ENCODE assay signal across 10 cellular contexts in genomic region chr15:75178938-75179772, GRCh38. TPM values are rescaled to one million over a fixed set of nuclear protein-coding genes. Genes with fewer than 3 reads are reported as not detected.
DNase-seq lines count a peak whose midpoint lies in the region; ATAC-seq and TF ChIP-seq lines count a peak whose summit lies in the region.
"Had no signal": no experiment of that assay in that cellular context is flagged by ENCODE, and none has a peak within 500 bp of the region (broad histone marks: within the 10 kb centered on the region; RNA-seq: fewer than 3 reads in every experiment).

No MANE protein-coding gene starts in this region.

- no peak for DNase-seq in CD8-positive, alpha-beta T cell
- no peak for DNase-seq in activated T-helper 2 cell treated with anti-CD3 and anti-CD28 coated beads, Interferon-gamma antibody, Interleukin-2, Interleukin-4, amounts not matched to agents 10 μg/mL and 5 μg/mL and 100 μg/mL, durations not matched to agents 14 hours and 24 hours and 36 hours (ENCODE audit: low spot score)
- no peak for DNase-seq in sciatic nerve (ENCODE audit: low spot score)
- DNase-seq in A673 (ENCODE audit: low spot score): no peak
- DNase-seq in stimulated activated CD4-positive, alpha-beta T cell treated with anti-CD3 and anti-CD28 coated beads, Interleukin-2, amount 100 ng/mL, for 24 hours: no peak
- DNase-seq: CD4-positive, alpha-beta memory T cell; NCI-H2029 treated with DMSO at 0.1 percent for 48 hours had no signal

- H3K4me1 Mint-ChIP-seq in CD8-positive, alpha-beta T cell (ENCODE audit: low read depth): peaks cover 10% of the 10 kb centered on the region
- H3K4me1 Mint-ChIP-seq in activated T-helper 2 cell treated with anti-CD3 and anti-CD28 coated beads, Interferon-gamma antibody, Interleukin-2, Interleukin-4, amounts not matched to agents 10 μg/mL and 5 μg/mL and 100 μg/mL, durations not matched to agents 14 hours and 24 hours and 36 hours (ENCODE audit: low read depth): peaks cover 30% of the 10 kb centered on the region

- peaks cover 30% of the 10 kb centered on the region for H3K27me3 Mint-ChIP-seq in CD8-positive, alpha-beta T cell (ENCODE audit: low read depth)
- peaks cover 25% of the 10 kb centered on the region for H3K27me3 Mint-ChIP-seq in activated T-helper 2 cell treated with anti-CD3 and anti-CD28 coated beads, Interferon-gamma antibody, Interleukin-2, Interleukin-4, amounts not matched to agents 10 μg/mL and 5 μg/mL and 100 μg/mL, durations not matched to agents 14 hours and 24 hours and 36 hours (ENCODE audit: low read depth)

- CTCF ChIA-PET in CD8-positive, alpha-beta T cell (lab: Charles Lee): no interaction called here
- CTCF ChIA-PET in A673 (lab: Charles Lee): no interaction called here

- H3K27me3 ChIP-seq in CD8-positive, alpha-beta T cell (ENCODE audit: insufficient read depth, low read length): peaks cover 5% of the 10 kb centered on the region
- no peaks in the 10 kb centered on the region for H3K27me3 ChIP-seq in A673 (replicated peaks; ENCODE audit: insufficient read depth, low read depth, low read length, poor library complexity)

- intact Hi-C loops in CD8-positive, alpha-beta T cell (cut with DNase I, micrococcal nuclease): no loop called here
- intact Hi-C loops in activated T-helper 2 cell treated with anti-CD3 and anti-CD28 coated beads, Interferon-gamma antibody, Interleukin-2, Interleukin-4, amounts not matched to agents 10 μg/mL and 5 μg/mL and 100 μg/mL, durations not matched to agents 14 hours and 24 hours and 36 hours (cut with micrococcal nuclease): no loop called here
- intact Hi-C loops in sciatic nerve (cut with DNase I): no loop called here
- intact Hi-C loops in A673 (cut with micrococcal nuclease; ENCODE audit: unreplicated experiment): no loop called here

- no peak overlapping the region for H3K27ac ChIP-seq in CD8-positive, alpha-beta T cell (ENCODE audit: low read depth, low read length)
- no peak overlapping the region for H3K27ac ChIP-seq in A673 (ENCODE audit: low read depth, low read length, poor library complexity, severe bottlenecking)

- no peak overlapping the region for H3K4me3 ChIP-seq in CD8-positive, alpha-beta T cell (ENCODE audit: low read depth, low read length)
- H3K4me3 ChIP-seq in iPS-18c (ENCODE audit: insufficient read depth, low read depth, low read length): peak overlapping the region; percentile 15
- H3K4me3 ChIP-seq in A673 (ENCODE audit: low read depth, low read length, poor library complexity, severe bottlenecking): no peak overlapping the region

- H3K9me3 Mint-ChIP-seq in CD8-positive, alpha-beta T cell: no peaks in the 10 kb centered on the region
- H3K9me3 Mint-ChIP-seq in activated T-helper 2 cell treated with anti-CD3 and anti-CD28 coated beads, Interferon-gamma antibody, Interleukin-2, Interleukin-4, amounts not matched to agents 10 μg/mL and 5 μg/mL and 100 μg/mL, durations not matched to agents 14 hours and 24 hours and 36 hours: no peaks in the 10 kb centered on the region
- H3K9me3 Mint-ChIP-seq: CD4-positive, alpha-beta memory T cell had no signal

- H3K36me3 Mint-ChIP-seq in CD8-positive, alpha-beta T cell: no peaks in the 10 kb centered on the region
- H3K36me3 Mint-ChIP-seq in activated T-helper 2 cell treated with anti-CD3 and anti-CD28 coated beads, Interferon-gamma antibody, Interleukin-2, Interleukin-4, amounts not matched to agents 10 μg/mL and 5 μg/mL and 100 μg/mL, durations not matched to agents 14 hours and 24 hours and 36 hours (ENCODE audit: low read depth): no peaks in the 10 kb centered on the region
- H3K36me3 Mint-ChIP-seq: CD4-positive, alpha-beta memory T cell had no signal

- no peak overlapping the region for H3K27ac Mint-ChIP-seq in CD8-positive, alpha-beta T cell
- no peak overlapping the region for H3K27ac Mint-ChIP-seq in activated T-helper 2 cell treated with anti-CD3 and anti-CD28 coated beads, Interferon-gamma antibody, Interleukin-2, Interleukin-4, amounts not matched to agents 10 μg/mL and 5 μg/mL and 100 μg/mL, durations not matched to agents 14 hours and 24 hours and 36 hours
- H3K27ac Mint-ChIP-seq: CD4-positive, alpha-beta memory T cell had no signal

- H3K4me3 Mint-ChIP-seq in CD8-positive, alpha-beta T cell: peak overlapping the region; percentile 35
- H3K4me3 Mint-ChIP-seq in activated T-helper 2 cell treated with anti-CD3 and anti-CD28 coated beads, Interferon-gamma antibody, Interleukin-2, Interleukin-4, amounts not matched to agents 10 μg/mL and 5 μg/mL and 100 μg/mL, durations not matched to agents 14 hours and 24 hours and 36 hours (ENCODE audit: low read depth): peak overlapping the region; percentile 23

- no TSS peak for BruUV-seq in A673 (replicated peaks; lab: Mats Ljungman, UMichigan)

- no peak for ATAC-seq in CD8-positive, alpha-beta T cell
- ATAC-seq in sciatic nerve: peak; percentile 6
- no peak for ATAC-seq in GM18867 (IDR thresholded peaks at IDR 0.05; ENCODE audit: unreplicated experiment)
- no peak for ATAC-seq in HG03565 (IDR thresholded peaks at IDR 0.05; ENCODE audit: unreplicated experiment)

- no peak for TF ChIP-seq CTCF in CD8-positive, alpha-beta T cell (IDR thresholded peaks at IDR 0.05)
- no peak for TF ChIP-seq CTCF in A673 (conservative IDR thresholded peaks at IDR 0.05; ENCODE audit: low read depth, low read length)

- H3K4me1 ChIP-seq in CD8-positive, alpha-beta T cell (ENCODE audit: insufficient read depth, low read length): peaks cover 8% of the 10 kb centered on the region
- H3K4me1 ChIP-seq in A673 (ENCODE audit: insufficient read depth, low read length, poor library complexity, severe bottlenecking): no peaks in the 10 kb centered on the region

- H3K9me3 ChIP-seq in CD8-positive, alpha-beta T cell (ENCODE audit: low read length): no peaks in the 10 kb centered on the region
- H3K9me3 ChIP-seq in iPS-18c (ENCODE audit: control insufficient read depth, insufficient read depth, low read length) (no peaks in the 10 kb centered on the region), A673 (ENCODE audit: low read depth, low read length, poor library complexity, severe bottlenecking) (no peaks in the 10 kb centered on the region)

- POLR2A ChIA-PET in CD8-positive, alpha-beta T cell (lab: Charles Lee): no interaction called here
- POLR2A ChIA-PET in A673 (lab: Charles Lee; ENCODE audit: low non-redundant PET): no interaction called here

- H3K36me3 ChIP-seq in CD8-positive, alpha-beta T cell (ENCODE audit: insufficient read depth, low read length): no peaks in the 10 kb centered on the region
- no peaks in the 10 kb centered on the region for H3K36me3 ChIP-seq in A673 (ENCODE audit: insufficient read depth, low read length, poor library complexity, severe bottlenecking)

RNA-seq across cellular contexts. Expression of gene C15orf39, which starts 22.5 kb away (rescaled TPM):
- total RNA-seq in CD8-positive, alpha-beta T cell: 10 to 100 TPM; 36.6 to 37.6 TPM
- total RNA-seq in activated T-helper 2 cell treated with anti-CD3 and anti-CD28 coated beads, Interferon-gamma antibody, Interleukin-2, Interleukin-4, amounts not matched to agents 10 μg/mL and 5 μg/mL and 100 μg/mL, durations not matched to agents 14 hours and 24 hours and 36 hours: 62.4 and 63.5 TPM in 2 replicates
- 25.5 TPM for total RNA-seq in sciatic nerve
- 28.9 and 30.3 TPM in 2 replicates for total RNA-seq in A673 (2021)
